ENCODE assay signal across 9 cellular contexts in genomic region chr2:9984217-9984739, GRCh38. TPM values are rescaled to one million over a fixed set of nuclear protein-coding genes. Genes with fewer than 3 reads are reported as not detected.
DNase-seq lines count a peak whose midpoint lies in the region; ATAC-seq, FAIRE-seq and TF ChIP-seq lines count a peak whose summit lies in the region.
"Had no signal": no experiment of that assay in that cellular context is flagged by ENCODE, and none has a peak within 500 bp of the region (broad histone marks: within the 10 kb centered on the region; RNA-seq: fewer than 3 reads in every experiment).

No MANE protein-coding gene starts in this region.

- no peak overlapping the region for H3K9ac ChIP-seq in GM12878 (ENCODE audit: control insufficient read depth, insufficient read depth, low read length)
- H3K9ac ChIP-seq in skeletal muscle tissue (ENCODE audit: low read depth in 1 of 3, low read length in 3 of 3), result peak overlapping the region; percentile 36 to 50 (median 46)

- H2AFZ ChIP-seq in GM12878 (ENCODE audit: control insufficient read depth, low read depth, low read length), result peak overlapping the region; percentile 52; the same call in 1 of the 2 replicates

- H3K9me3 Mint-ChIP-seq in CD4-positive, CD25-positive, alpha-beta regulatory T cell, result no peaks in the 10 kb centered on the region

- H3K36me3 Mint-ChIP-seq in CD4-positive, CD25-positive, alpha-beta regulatory T cell, result no peaks in the 10 kb centered on the region

- peaks cover 11% of the 10 kb centered on the region for H3K4me1 ChIP-seq in CD4-positive, CD25-positive, alpha-beta regulatory T cell (ENCODE audit: control insufficient read depth, insufficient read depth, low read length, poor library complexity, severe bottlenecking)
- no peaks in the 10 kb centered on the region for H3K4me1 ChIP-seq in GM12878 (ENCODE audit: control insufficient read depth, insufficient read depth, low read length)
- H3K4me1 ChIP-seq in skeletal muscle tissue (ENCODE audit: control insufficient read depth in 3 of 3, insufficient read depth in 3 of 3, low read length in 3 of 3), result peaks cover 11 to 19% (median 15%) of the 10 kb centered on the region in 3 donors

- TF ChIP-seq RAD21 in GM12878 (IDR thresholded peaks at IDR 0.05; ENCODE audit: insufficient read depth, low read depth, low read length), result peak; percentile 60

- TF ChIP-seq POLR2A in GM12878 (IDR thresholded peaks at IDR 0.05; ENCODE audit: low read depth, low read length), result no peak

- no peak overlapping the region for H3K4me2 ChIP-seq in GM12878 (ENCODE audit: control insufficient read depth, insufficient read depth)

- no peak overlapping the region for H3K4me3 Mint-ChIP-seq in CD4-positive, CD25-positive, alpha-beta regulatory T cell

- in situ Hi-C loops in GM12878 (cut with MboI), result no loop called here

- no peaks in the 10 kb centered on the region for H3K9me3 ChIP-seq in CD4-positive, CD25-positive, alpha-beta regulatory T cell (ENCODE audit: control insufficient read depth in 2 of 2, low read length in 2 of 2)
- H3K9me3 ChIP-seq in GM12878 (replicated peaks; ENCODE audit: control insufficient read depth, insufficient read depth, low read length) (no peaks in the 10 kb centered on the region), skeletal muscle tissue (ENCODE audit: control insufficient read depth in 3 of 3, low read length in 3 of 3) (no peaks in the 10 kb centered on the region)

- H3K36me3 ChIP-seq in CD4-positive, CD25-positive, alpha-beta regulatory T cell (ENCODE audit: control insufficient read depth, insufficient read depth, low read length), result no peaks in the 10 kb centered on the region
- no peaks in the 10 kb centered on the region for H3K36me3 ChIP-seq in GM12878 (ENCODE audit: control insufficient read depth in 2 of 2, insufficient read depth in 2 of 2, low read length in 1 of 2)
- H3K36me3 ChIP-seq in skeletal muscle tissue (ENCODE audit: control insufficient read depth in 3 of 3, insufficient read depth in 3 of 3, low read length in 3 of 3), result peaks cover 0 to 4% (median 0%) of the 10 kb centered on the region in 3 donors

- POLR2A ChIA-PET in GM12878 (lab: Charles Lee), result interaction anchor here (0.6 to 1.5 kb wide), 5 partner anchors 9 to 106 kb away, joined by 3 to 4 read pairs (median 3); no protein-coding TSS in a partner anchor

- 23% methylated on average over 7 of the region's 7 CpGs for WGBS in GM12878 (ENCODE audit: insufficient coverage, insufficient replicate concordance, low lambda C conversion rate, missing lambda C conversion rate)

- H3K27ac Mint-ChIP-seq in CD4-positive, CD25-positive, alpha-beta regulatory T cell, result peak overlapping the region in 1 of 3 donors; percentile 24

- intact Hi-C loops in GM12878 (cut with micrococcal nuclease; ENCODE audit: unreplicated experiment), result loop anchor here (1.0 kb wide), 1 partner anchor 64 kb away; no protein-coding TSS in a partner anchor

- H3K27ac ChIP-seq in CD4-positive, CD25-positive, alpha-beta regulatory T cell (ENCODE audit: insufficient read depth, low read length, poor library complexity, severe bottlenecking), result no peak overlapping the region
- H3K27ac ChIP-seq in GM12878 (ENCODE audit: control insufficient read depth, insufficient read depth) (no peak overlapping the region), skeletal muscle tissue (ENCODE audit: low read depth, low read length) (no peak overlapping the region)

- H3K27me3 Mint-ChIP-seq in CD4-positive, CD25-positive, alpha-beta regulatory T cell, result peaks cover 5% of the 10 kb centered on the region

- RAD21 ChIA-PET in GM12878 (lab: Charles Lee; ENCODE audit: unreplicated experiment), result interaction anchor here (0.8 to 5.9 kb wide), 27 partner anchors 13 to 451 kb away, joined by 3 to 70 read pairs (median 5); partner anchors contain the start of gene TAF1B

- peaks cover 4 to 20% (median 8%) of the 10 kb centered on the region in 4 donors for H3K4me1 Mint-ChIP-seq in CD4-positive, CD25-positive, alpha-beta regulatory T cell

- peaks cover 3% of the 10 kb centered on the region for H3K27me3 ChIP-seq in CD4-positive, CD25-positive, alpha-beta regulatory T cell (ENCODE audit: control insufficient read depth, insufficient read depth, low read length)
- H3K27me3 ChIP-seq in GM12878 (replicated peaks in 1 of 2; ENCODE audit: control insufficient read depth in 2 of 2, insufficient read depth in 2 of 2, low read length in 1 of 2) (no peaks in the 10 kb centered on the region), skeletal muscle tissue (ENCODE audit: control insufficient read depth in 3 of 3, insufficient read depth in 3 of 3, low read length in 3 of 3) (no peaks in the 10 kb centered on the region)

- no peak for FAIRE-seq in GM12878 (lab: Jason Lieb, UNC)

- no peak for TF ChIP-seq EP300 in GM12878 (IDR thresholded peaks at IDR 0.05; ENCODE audit: borderline replicate concordance in 1 of 2, control insufficient read depth in 1 of 2, low read depth in 2 of 2, low read length in 2 of 2)

- H4K20me1 ChIP-seq in GM12878 (ENCODE audit: control insufficient read depth, insufficient read depth), result no peaks in the 10 kb centered on the region

- DNase-seq in CD4-positive, CD25-positive, alpha-beta regulatory T cell, result peak in 2 of 3 donors; percentile 66 to 71
- peak; percentile 39 for DNase-seq in GM19238 (ENCODE audit: insufficient read length, low spot score)
- peak; percentile 31 for DNase-seq in NCI-H748 (lab: John Stamatoyannopoulos, UW; ENCODE audit: unreplicated experiment)
- peak; percentile 13 for DNase-seq in GM12878 (ENCODE audit: low read depth, low spot score)
- peak; percentile 46 for DNase-seq in iPS DF 4.7 (ENCODE audit: extremely low read depth, low spot score)
- no peak for DNase-seq in activated CD4-positive, CD25-positive, alpha-beta regulatory T cell treated with anti-CD3 and anti-CD28 coated beads, Interleukin-2, amount 50 U/mL, for 72 hours
- no peak for DNase-seq in GF-D8 (lab: John Stamatoyannopoulos, UW)

- no TSS peak for BruUV-seq in GM12878 (replicated peaks; lab: Mats Ljungman, UMichigan)

- SMC1A ChIA-PET in GM12878 (lab: Charles Lee; ENCODE audit: uncharacterized antibody, unreplicated experiment), result interaction anchor here (0.5 to 4.7 kb wide), 33 partner anchors 9 to 679 kb away, joined by 3 to 46 read pairs (median 4); partner anchors contain the start of gene TAF1B

- ATAC-seq in CD4-positive, CD25-positive, alpha-beta regulatory T cell (ENCODE audit: low read depth in 2 of 2), result peak; percentile 68 to 82
- peak; percentile 88 for ATAC-seq in GM12878

- CTCF ChIA-PET in GM12878 (lab: Yijun Ruan, JAX), result interaction anchor here (0.6 to 7.1 kb wide), 67 partner anchors 9 to 1292 kb away, joined by 3 to 164 read pairs (median 4); partner anchors contain the start of gene TAF1B

- peak; percentile 59 to 70 (median 63) for TF ChIP-seq CTCF in GM12878 (IDR thresholded peaks at IDR 0.05 in 2 of 3, conservative IDR thresholded peaks at IDR 0.05 in 1 of 3; ENCODE audit: control insufficient read depth in 2 of 3, extremely low read depth in 1 of 3, insufficient read depth in 1 of 3, low read depth in 3 of 3, low read length in 3 of 3)

- no peak overlapping the region for H3K4me3 ChIP-seq in CD4-positive, CD25-positive, alpha-beta regulatory T cell (ENCODE audit: low read depth, low read length)
- no peak overlapping the region for H3K4me3 ChIP-seq in GM12878
- no peak overlapping the region for H3K4me3 ChIP-seq in skeletal muscle tissue (ENCODE audit: low read length in 3 of 3)
- H3K4me3 ChIP-seq: SK-N-MC had no signal

- H3K79me2 ChIP-seq in GM12878 (ENCODE audit: control insufficient read depth, insufficient read depth, low read length), result no peaks in the 10 kb centered on the region

RNA-seq across cellular contexts. Expression of gene GRHL1, which starts 32.8 kb away (rescaled TPM):
- 1.8 TPM for total RNA-seq in CD4-positive, CD25-positive, alpha-beta regulatory T cell
- polyA plus RNA-seq in CD4-positive, CD25-positive, alpha-beta regulatory T cell, result under 1 TPM in 3 of 4 donors, not detected in 1; 0.06 to 0.37 (median 0.11) TPM
- 1.7 and 2.3 TPM in 2 replicates for total RNA-seq in GM12878 (2013; cell fraction: nucleolus; rRNA removed)
- total RNA-seq in GM12878 (2014; rRNA removed), result 0.11 and 0.16 TPM in 2 replicates
- 0.13 and 0.18 TPM in 2 replicates for total RNA-seq in GM12878 (2014; rRNA removed; fragmentation: Illumina TruSeq; extraction: Trizol)
- 0.19 and 0.28 TPM in 2 replicates for total RNA-seq in GM12878 (2021)
- polyA plus RNA-seq in GM12878 (2011; ENCODE audit: low read depth), result 0.14 TPM
- 0.39 and 0.81 TPM in 2 replicates for polyA plus RNA-seq in GM12878 (2011; rRNA removed)
- polyA plus RNA-seq in GM12878 (2011; cell fraction: cytosol; rRNA removed), result 0.27 and 0.72 TPM in 2 replicates
- 0.99 and 1.6 TPM in 2 replicates for polyA plus RNA-seq in GM12878 (2011; cell fraction: nucleus; rRNA removed)
- polyA plus RNA-seq in GM12878 (2012), result 0.08 and 0.16 TPM in 2 replicates
- polyA plus RNA-seq in GM12878 (2014; fragmentation: Illumina TruSeq; extraction: Trizol), result 0.28 and 0.70 TPM in 2 replicates
- polyA plus RNA-seq in GM12878 (2014; fragmentation: Nextera tagmentation; extraction: Ambion mirVana), result under 1 TPM in 1 of 2 experiments, not detected in 1; 0.09 TPM
- polyA plus RNA-seq in GM12878 (2014; rRNA removed), result 0.52 and 0.61 TPM in 2 replicates
- under 1 TPM; 0.29 to 0.50 TPM for polyA plus RNA-seq in GM12878 (2016; fragmentation: Nextera tagmentation; extraction: Ambion mirVana)
- polyA minus RNA-seq in GM12878 (2011; rRNA and poly(A)+ RNA removed), result 0.82 and 1.1 TPM in 2 replicates
- polyA minus RNA-seq in GM12878 (2011; cell fraction: cytosol; rRNA and poly(A)+ RNA removed), result not detected in 2 replicates
- polyA minus RNA-seq in GM12878 (2011; cell fraction: nucleus; rRNA and poly(A)+ RNA removed), result 0.67 and 0.85 TPM in 2 replicates
- under 0.01 TPM for total RNA-seq in skeletal muscle tissue

RNA-seq across cellular contexts. Expression of gene KLF11, which starts 59.1 kb away (rescaled TPM):
- total RNA-seq in CD4-positive, CD25-positive, alpha-beta regulatory T cell, result 38.9 TPM
- polyA plus RNA-seq in CD4-positive, CD25-positive, alpha-beta regulatory T cell, result 10 to 100 TPM in 2 of 4 donors, 1 to 10 TPM in 2; 5.9 to 22.3 (median 8.9) TPM
- total RNA-seq in GM12878 (2013; cell fraction: nucleolus; rRNA removed), result 0.83 and 0.94 TPM in 2 replicates
- total RNA-seq in GM12878 (2014; rRNA removed) (0.23 and 0.27 TPM in 2 replicates), GM12878 (2014; rRNA removed; fragmentation: Illumina TruSeq; extraction: Trizol) (0.13 and 0.18 TPM in 2 replicates), GM12878 (2021) (0.18 and 0.19 TPM in 2 replicates), skeletal muscle tissue (11.5 TPM)
- 0.67 TPM for polyA plus RNA-seq in GM12878 (2011; ENCODE audit: low read depth)
- polyA plus RNA-seq in GM12878 (2011; rRNA removed) (0.53 and 0.54 TPM in 2 replicates), GM12878 (2014; fragmentation: Illumina TruSeq; extraction: Trizol) (0.21 and 0.22 TPM in 2 replicates), GM12878 (2014; fragmentation: Nextera tagmentation; extraction: Ambion mirVana) (under 1 TPM; 0.03 to 0.11 TPM), GM12878 (2014; rRNA removed) (0.13 and 0.14 TPM in 2 replicates), GM12878 (2016; fragmentation: Nextera tagmentation; extraction: Ambion mirVana) (under 1 TPM in 1 of 2 experiments, not detected in 1; 0.04 TPM)
- 0.40 and 0.74 TPM in 2 replicates for polyA plus RNA-seq in GM12878 (2011; cell fraction: cytosol; rRNA removed)
- 0.18 and 0.27 TPM in 2 replicates for polyA plus RNA-seq in GM12878 (2011; cell fraction: nucleus; rRNA removed)
- polyA plus RNA-seq in GM12878 (2012), result 0.76 and 1.3 TPM in 2 replicates
- polyA minus RNA-seq in GM12878 (2011; rRNA and poly(A)+ RNA removed), result 0.46 and 1.4 TPM in 2 replicates
- polyA minus RNA-seq in GM12878 (2011; cell fraction: cytosol; rRNA and poly(A)+ RNA removed), result 0.53 and 0.83 TPM in 2 replicates
- 0.12 and 0.48 TPM in 2 replicates for polyA minus RNA-seq in GM12878 (2011; cell fraction: nucleus; rRNA and poly(A)+ RNA removed)

Comparison
In these comparisons a context has a peak if more than half of its experiments do, and no peak if none do; other contexts are left out.
1. DNase-seq: peak in CD4-positive, CD25-positive, alpha-beta regulatory T cell (2 of 3), GM19238 (single experiment), NCI-H748 (single experiment), GM12878 (single experiment) and iPS DF 4.7 (single experiment); none in activated CD4-positive, CD25-positive, alpha-beta regulatory T cell treated with anti-CD3 and anti-CD28 coated beads, Interleukin-2, amount 50 U/mL, for 72 hours (single experiment) and GF-D8 (single experiment).